In genomic region chr16:70582280-70582978, GRCh38 we compare ENCODE assay signal across 11 cellular contexts. TPM values are rescaled to one million over a fixed set of nuclear protein-coding genes. Genes with fewer than 3 reads are reported as not detected.
DNase-seq lines count a peak whose midpoint lies in the region; ATAC-seq and TF ChIP-seq lines count a peak whose summit lies in the region.
"Had no signal": no experiment of that assay in that cellular context is flagged by ENCODE, and none has a peak within 500 bp of the region (broad histone marks: within the 10 kb centered on the region; RNA-seq: fewer than 3 reads in every experiment).

No MANE protein-coding gene starts in this region.

- H3K4me3 Mint-ChIP-seq in activated naive CD8-positive, alpha-beta T cell treated with anti-CD3 and anti-CD28 coated beads, Interleukin-2, amount 10 ng/mL, durations not matched to agents 7 days and 5 days, result no peak overlapping the region
- H3K4me3 Mint-ChIP-seq in activated naive CD8-positive, alpha-beta T cell treated with anti-CD3 and anti-CD28 coated beads, Interleukin-2, amount 50 U/mL, for 24 hours, result no peak overlapping the region
- H3K4me3 Mint-ChIP-seq in progenitor cell of endocrine pancreas (ENCODE audit: low read depth), result no peak overlapping the region
- H3K4me3 Mint-ChIP-seq: CD4-positive, CD25-positive, alpha-beta regulatory T cell; natural killer cell treated with Interleukin-12 subunit alpha and Interleukin-12 subunit beta and Interleukin-15 and Interleukin-18, amount 100 ng/mL, for 72 hours had no signal

- no peak for TF ChIP-seq EP300 in Ishikawa (IDR thresholded peaks at IDR 0.05; ENCODE audit: borderline replicate concordance)

- H3K9me3 Mint-ChIP-seq in activated naive CD8-positive, alpha-beta T cell treated with anti-CD3 and anti-CD28 coated beads, Interleukin-2, amount 10 ng/mL, durations not matched to agents 7 days and 5 days, result no peaks in the 10 kb centered on the region
- H3K9me3 Mint-ChIP-seq in activated naive CD8-positive, alpha-beta T cell treated with anti-CD3 and anti-CD28 coated beads, Interleukin-2, amount 50 U/mL, for 24 hours, result no peaks in the 10 kb centered on the region
- no peaks in the 10 kb centered on the region for H3K9me3 Mint-ChIP-seq in progenitor cell of endocrine pancreas (ENCODE audit: low read depth)
- H3K9me3 Mint-ChIP-seq: CD4-positive, CD25-positive, alpha-beta regulatory T cell; natural killer cell treated with Interleukin-12 subunit alpha and Interleukin-12 subunit beta and Interleukin-15 and Interleukin-18, amount 100 ng/mL, for 72 hours had no signal

- DNase-seq in activated naive CD8-positive, alpha-beta T cell treated with anti-CD3 and anti-CD28 coated beads, Interleukin-2, amount 10 ng/mL, durations not matched to agents 7 days and 5 days, result no peak
- no peak for DNase-seq in activated naive CD8-positive, alpha-beta T cell treated with anti-CD3 and anti-CD28 coated beads, Interleukin-2, amount 50 U/mL, for 24 hours
- DNase-seq in cerebellar cortex (ENCODE audit: low spot score), result peak; percentile 33
- no peak for DNase-seq in progenitor cell of endocrine pancreas (ENCODE audit: low spot score, unreplicated experiment)
- no peak for DNase-seq in NK-92 treated with Interleukin-12 subunit alpha and Interleukin-12 subunit beta, amount 100 ng/mL, for 24 hours (lab: John Stamatoyannopoulos, UW)
- DNase-seq: NCI-H2171 had no signal

- H3K27me3 Mint-ChIP-seq in activated naive CD8-positive, alpha-beta T cell treated with anti-CD3 and anti-CD28 coated beads, Interleukin-2, amount 10 ng/mL, durations not matched to agents 7 days and 5 days, result peaks cover 2% of the 10 kb centered on the region
- H3K27me3 Mint-ChIP-seq in activated naive CD8-positive, alpha-beta T cell treated with anti-CD3 and anti-CD28 coated beads, Interleukin-2, amount 50 U/mL, for 24 hours, result peaks cover 2% of the 10 kb centered on the region
- no peaks in the 10 kb centered on the region for H3K27me3 Mint-ChIP-seq in progenitor cell of endocrine pancreas
- H3K27me3 Mint-ChIP-seq: natural killer cell treated with Interleukin-12 subunit alpha and Interleukin-12 subunit beta and Interleukin-15 and Interleukin-18, amount 100 ng/mL, for 72 hours had no signal

- H3K4me1 Mint-ChIP-seq in activated naive CD8-positive, alpha-beta T cell treated with anti-CD3 and anti-CD28 coated beads, Interleukin-2, amount 10 ng/mL, durations not matched to agents 7 days and 5 days, result no peaks in the 10 kb centered on the region
- H3K4me1 Mint-ChIP-seq in activated naive CD8-positive, alpha-beta T cell treated with anti-CD3 and anti-CD28 coated beads, Interleukin-2, amount 50 U/mL, for 24 hours, result no peaks in the 10 kb centered on the region
- no peaks in the 10 kb centered on the region for H3K4me1 Mint-ChIP-seq in progenitor cell of endocrine pancreas (ENCODE audit: low read depth)
- H3K4me1 Mint-ChIP-seq: CD4-positive, CD25-positive, alpha-beta regulatory T cell had no signal

- H3K27ac Mint-ChIP-seq in activated naive CD8-positive, alpha-beta T cell treated with anti-CD3 and anti-CD28 coated beads, Interleukin-2, amount 10 ng/mL, durations not matched to agents 7 days and 5 days, result peak overlapping the region; percentile 28
- no peak overlapping the region for H3K27ac Mint-ChIP-seq in activated naive CD8-positive, alpha-beta T cell treated with anti-CD3 and anti-CD28 coated beads, Interleukin-2, amount 50 U/mL, for 24 hours
- H3K27ac Mint-ChIP-seq in progenitor cell of endocrine pancreas, result no peak overlapping the region
- H3K27ac Mint-ChIP-seq: natural killer cell treated with Interleukin-12 subunit alpha and Interleukin-12 subunit beta and Interleukin-15 and Interleukin-18, amount 100 ng/mL, for 72 hours had no signal

- ATAC-seq in activated naive CD8-positive, alpha-beta T cell treated with anti-CD3 and anti-CD28 coated beads, Interleukin-2, amount 10 ng/mL, durations not matched to agents 7 days and 5 days (ENCODE audit: low read depth), result no peak
- no peak for ATAC-seq in activated naive CD8-positive, alpha-beta T cell treated with anti-CD3 and anti-CD28 coated beads, Interleukin-2, amount 50 U/mL, for 24 hours
- no peak for ATAC-seq in GM21515 (IDR thresholded peaks at IDR 0.05; ENCODE audit: unreplicated experiment)
- no peak for ATAC-seq in HG03196 (IDR thresholded peaks at IDR 0.05; ENCODE audit: unreplicated experiment)
- ATAC-seq: natural killer cell treated with Interleukin-12 subunit alpha and Interleukin-12 subunit beta and Interleukin-15 and Interleukin-18, amount 100 ng/mL, for 72 hours had no signal

- no peaks in the 10 kb centered on the region for H3K36me3 Mint-ChIP-seq in activated naive CD8-positive, alpha-beta T cell treated with anti-CD3 and anti-CD28 coated beads, Interleukin-2, amount 10 ng/mL, durations not matched to agents 7 days and 5 days
- no peaks in the 10 kb centered on the region for H3K36me3 Mint-ChIP-seq in activated naive CD8-positive, alpha-beta T cell treated with anti-CD3 and anti-CD28 coated beads, Interleukin-2, amount 50 U/mL, for 24 hours (ENCODE audit: low read depth)
- H3K36me3 Mint-ChIP-seq in progenitor cell of endocrine pancreas (ENCODE audit: insufficient read depth), result no peaks in the 10 kb centered on the region
- H3K36me3 Mint-ChIP-seq: CD4-positive, CD25-positive, alpha-beta regulatory T cell; natural killer cell treated with Interleukin-12 subunit alpha and Interleukin-12 subunit beta and Interleukin-15 and Interleukin-18, amount 100 ng/mL, for 72 hours had no signal

- POLR2A ChIA-PET in activated naive CD8-positive, alpha-beta T cell treated with anti-CD3 and anti-CD28 coated beads, Interleukin-2, amount 10 ng/mL, durations not matched to agents 7 days and 5 days (lab: Charles Lee), result no interaction called here

- peak; percentile 32; the same call in 1 of the 2 replicates for TF ChIP-seq RAD21 in Ishikawa (IDR thresholded peaks at IDR 0.05; ENCODE audit: low read depth)

- peak; percentile 35 for TF ChIP-seq CTCF in progenitor cell of endocrine pancreas (IDR thresholded peaks at IDR 0.05; ENCODE audit: unreplicated experiment)

TF ChIP-seq in Ishikawa, 13 proteins besides CTCF, POLR2A, EP300 and RAD21:
- TF ChIP-seq ZBTB7A (IDR thresholded peaks at IDR 0.05; ENCODE audit: low read depth), result no peak
- TF ChIP-seq, protein P1, sequence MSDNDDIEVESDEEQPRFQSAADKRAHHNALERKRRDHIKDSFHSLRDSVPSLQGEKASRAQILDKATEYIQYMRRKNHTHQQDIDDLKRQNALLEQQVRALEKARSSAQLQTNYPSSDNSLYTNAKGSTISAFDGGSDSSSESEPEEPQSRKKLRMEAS (IDR thresholded peaks at IDR 0.05), result no peak
- no peak for TF ChIP-seq TAF1 (IDR thresholded peaks at IDR 0.05; ENCODE audit: low read depth)
- no peak for TF ChIP-seq TCF12 (IDR thresholded peaks at IDR 0.05; ENCODE audit: low read depth)
- no peak for TF ChIP-seq CEBPB (IDR thresholded peaks at IDR 0.05)
- no peak for TF ChIP-seq FOXM1 (IDR thresholded peaks at IDR 0.05; ENCODE audit: borderline replicate concordance, low read depth)
- TF ChIP-seq TEAD4 (IDR thresholded peaks at IDR 0.05), result no peak
- no peak for TF ChIP-seq NFIC (IDR thresholded peaks at IDR 0.05)
- no peak for TF ChIP-seq CREB1 (IDR thresholded peaks at IDR 0.05; ENCODE audit: low read depth)
- TF ChIP-seq, protein P2, sequence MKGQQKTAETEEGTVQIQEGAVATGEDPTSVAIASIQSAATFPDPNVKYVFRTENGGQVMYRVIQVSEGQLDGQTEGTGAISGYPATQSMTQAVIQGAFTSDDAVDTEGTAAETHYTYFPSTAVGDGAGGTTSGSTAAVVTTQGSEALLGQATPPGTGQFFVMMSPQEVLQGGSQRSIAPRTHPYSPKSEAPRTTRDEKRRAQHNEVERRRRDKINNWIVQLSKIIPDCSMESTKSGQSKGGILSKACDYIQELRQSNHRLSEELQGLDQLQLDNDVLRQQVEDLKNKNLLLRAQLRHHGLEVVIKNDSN (IDR thresholded peaks at IDR 0.05), result no peak
- no peak for TF ChIP-seq EGR1 (IDR thresholded peaks at IDR 0.05)
- no peak for TF ChIP-seq REST (IDR thresholded peaks at IDR 0.05; ENCODE audit: low read depth)
- TF ChIP-seq YY1 (IDR thresholded peaks at IDR 0.05; ENCODE audit: low read depth), result no peak

RNA-seq across cellular contexts. Expression of gene SF3B3, which starts 58.8 kb away (rescaled TPM):
- 100 to 1,000 TPM; 303 to 331 TPM for total RNA-seq in activated naive CD8-positive, alpha-beta T cell treated with anti-CD3 and anti-CD28 coated beads, Interleukin-2, amount 10 ng/mL, durations not matched to agents 7 days and 5 days
- 379 and 387 TPM in 2 replicates for total RNA-seq in progenitor cell of endocrine pancreas

RNA-seq across cellular contexts. Expression of gene COG4, which starts 59.1 kb away (rescaled TPM):
- total RNA-seq in activated naive CD8-positive, alpha-beta T cell treated with anti-CD3 and anti-CD28 coated beads, Interleukin-2, amount 10 ng/mL, durations not matched to agents 7 days and 5 days, result 10 to 100 TPM; 73.8 to 75.3 TPM
- total RNA-seq in progenitor cell of endocrine pancreas, result 75.9 and 76.0 TPM in 2 replicates
